Comparison of ENCODE assay signal across 31 cellular contexts in the genomic region with DNA sequence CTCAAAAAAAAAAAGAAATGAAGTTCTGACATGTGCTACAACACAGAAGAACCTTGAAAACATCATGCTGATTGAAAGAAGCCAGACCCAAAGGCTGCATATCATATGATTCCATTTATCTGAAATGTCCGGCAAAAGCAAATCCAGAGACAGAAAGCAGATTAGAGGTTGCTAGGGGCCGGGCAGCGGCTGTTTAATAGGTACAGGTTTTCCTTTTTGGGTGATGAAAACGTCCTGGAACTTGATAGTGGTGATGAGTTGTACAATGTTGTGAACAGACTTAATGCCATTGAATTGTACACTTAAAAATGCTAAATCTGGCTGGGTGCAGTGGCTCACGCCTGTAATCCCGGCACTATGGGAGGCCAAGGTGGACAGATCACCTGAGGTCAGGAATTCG.
DNase-seq lines count a peak whose midpoint lies in the region; ATAC-seq and TF ChIP-seq lines count a peak whose summit lies in the region.
"Had no signal": no experiment of that assay in that cellular context is flagged by ENCODE, and none has a peak within 500 bp of the region (broad histone marks: within the 10 kb centered on the region; RNA-seq: fewer than 3 reads in every experiment).

No MANE protein-coding gene starts in this region.

- H3K27ac ChIP-seq in right cardiac atrium (ENCODE audit: low read length) (no peak overlapping the region), left ventricle myocardium inferior (replicated peaks) (no peak overlapping the region), right atrium auricular region (no peak overlapping the region)
- H3K27ac ChIP-seq: 22Rv1; A549; BLaER1; BLaER1 treated with 17β-estradiol and CSF1 and Interleukin-3, amounts not matched to agents 10 nM and 100 nM; C4-2B had no signal

- intact Hi-C loops in Right ventricle myocardium inferior (cut with DNase I) (no loop called here), right cardiac atrium (cut with DNase I) (no loop called here), Right ventricle myocardium superior (cut with DNase I) (no loop called here), left ventricle myocardium inferior (cut with micrococcal nuclease) (no loop called here), left ventricle myocardium superior (cut with micrococcal nuclease) (no loop called here)

- H3K4me1 ChIP-seq in right cardiac atrium (ENCODE audit: control insufficient read depth, insufficient read depth, low read length) (no peaks in the 10 kb centered on the region), left ventricle myocardium inferior (peaks cover 5% of the 10 kb centered on the region), right atrium auricular region (no peaks in the 10 kb centered on the region)
- H3K4me1 ChIP-seq: A549, BE2C, Caco-2 had no signal

- WGBS in right cardiac atrium = 52% methylated on average over 7 of the region's 7 CpGs

- ATAC-seq in Right ventricle myocardium inferior (no peak), right cardiac atrium (no peak), Right ventricle myocardium superior (ENCODE audit: poor library complexity) (peak; percentile 31), left ventricle myocardium superior (peak; percentile 48)
- ATAC-seq: A549; CD8-positive, alpha-beta T cell had no signal

- TF ChIP-seq CTCF in left ventricle myocardium inferior (IDR thresholded peaks at IDR 0.05; ENCODE audit: borderline replicate concordance) (no peak), right atrium auricular region (IDR thresholded peaks at IDR 0.05) (no peak)

- no peaks in the 10 kb centered on the region for H3K9me3 ChIP-seq in right cardiac atrium (ENCODE audit: control insufficient read depth, low read length)
- H3K9me3 ChIP-seq in left ventricle myocardium inferior (replicated peaks) = no peaks in the 10 kb centered on the region
- H3K9me3 ChIP-seq in right atrium auricular region = no peaks in the 10 kb centered on the region
- H3K9me3 ChIP-seq: A549; BE2C; BLaER1; BLaER1 treated with 17β-estradiol and CSF1 and Interleukin-3, amounts not matched to agents 10 nM and 100 nM; Caco-2 had no signal

- H3K27me3 ChIP-seq in right cardiac atrium (ENCODE audit: control insufficient read depth, insufficient read depth) (no peaks in the 10 kb centered on the region), left ventricle myocardium inferior (ENCODE audit: low read depth) (peaks cover 6% of the 10 kb centered on the region), right atrium auricular region (no peaks in the 10 kb centered on the region)
- H3K27me3 ChIP-seq: BE2C had no signal

- DNase-seq in Right ventricle myocardium inferior (ENCODE audit: missing footprints) = peak; percentile 15
- no peak for DNase-seq in right cardiac atrium
- no peak for DNase-seq in Right ventricle myocardium superior
- no peak for DNase-seq in left ventricle myocardium inferior
- DNase-seq in left ventricle myocardium superior = no peak
- DNase-seq in right atrium auricular region (ENCODE audit: low spot score) = no peak
- DNase-seq: 8988T; ACHN; AML-193; BE2C; C1 segment of cervical spinal cord; Caco-2; Calu3; CD4-positive, alpha-beta memory T cell; CD4-positive, alpha-beta T cell; CD4-positive, CD25-positive, alpha-beta regulatory T cell; CD8-positive, alpha-beta memory T cell; CD8-positive, alpha-beta T cell; COR-L47; DMS 273 treated with DMSO at 0.1 percent for 48 hours; DMS153; DMS53; DMS79; DMS79 treated with DMSO at 0.1 percent for 48 hours; DND-41; EL had no signal

- H3K36me3 ChIP-seq in left ventricle myocardium inferior (no peaks in the 10 kb centered on the region), right atrium auricular region (peaks cover 32% of the 10 kb centered on the region)
- H3K36me3 ChIP-seq: BE2C; BLaER1; BLaER1 treated with 17β-estradiol and CSF1 and Interleukin-3, amounts not matched to agents 10 nM and 100 nM had no signal

- H3K4me3 ChIP-seq in right cardiac atrium (ENCODE audit: low read length) = no peak overlapping the region
- no peak overlapping the region for H3K4me3 ChIP-seq in left ventricle myocardium inferior
- no peak overlapping the region for H3K4me3 ChIP-seq in right atrium auricular region
- H3K4me3 ChIP-seq: A549; BLaER1; BLaER1 treated with 17β-estradiol and CSF1 and Interleukin-3, amounts not matched to agents 10 nM and 100 nM had no signal

Comparison
In these comparisons a context has a peak if more than half of its experiments do, and no peak if none do; other contexts are left out.
1. ATAC-seq: peak in Right ventricle myocardium superior (single experiment) and left ventricle myocardium superior (single experiment); none in Right ventricle myocardium inferior (single experiment) and right cardiac atrium (0 of 2).